ENCODE assay signal across 17 cellular contexts in the genomic region with DNA sequence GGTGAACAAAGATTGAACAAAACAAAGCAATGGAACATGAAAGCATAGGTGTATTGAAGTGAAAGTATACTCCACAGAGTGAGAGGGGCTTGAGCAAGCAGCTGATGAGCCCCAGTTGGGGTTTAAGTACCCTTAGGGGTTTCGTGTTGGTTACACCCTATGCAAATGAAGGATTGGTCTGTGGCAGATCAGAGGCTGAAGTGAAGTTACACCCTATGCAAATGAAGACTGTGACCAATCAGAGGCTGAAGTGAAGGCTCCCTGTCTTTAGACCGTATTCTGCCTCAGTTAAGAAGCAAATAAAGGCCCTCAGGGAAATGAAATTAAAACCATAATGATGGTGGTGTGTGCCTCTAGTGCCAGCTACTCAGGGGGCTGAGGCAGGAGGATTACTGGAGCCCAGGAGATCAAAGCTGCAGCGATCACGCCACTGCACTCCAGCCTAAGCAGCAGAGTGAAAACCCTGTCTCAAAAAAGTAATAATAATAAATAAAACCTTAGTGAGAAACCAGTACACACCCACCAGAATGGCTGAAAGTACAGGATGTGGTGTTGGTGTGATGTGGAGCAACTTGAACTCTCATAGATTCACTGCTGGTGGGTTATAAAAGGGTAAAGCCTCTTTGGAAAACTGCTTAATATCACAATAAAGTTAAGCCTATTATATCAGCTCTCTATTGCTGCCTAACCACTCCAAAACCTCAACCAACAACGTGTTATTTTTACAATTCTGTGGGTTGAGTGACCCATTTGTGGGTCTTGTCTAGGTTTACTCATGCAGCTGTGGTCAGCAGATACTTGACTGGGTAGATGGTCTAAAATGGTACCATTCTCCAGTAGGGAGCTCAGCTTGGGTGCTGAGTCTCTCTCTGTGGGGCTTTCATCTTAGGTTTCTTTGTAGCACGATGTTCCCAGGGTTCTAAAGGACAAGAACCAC. TPM values are rescaled to one million over a fixed set of nuclear protein-coding genes. Genes with fewer than 3 reads are reported as not detected.
DNase-seq lines count a peak whose midpoint lies in the region; ATAC-seq and TF ChIP-seq lines count a peak whose summit lies in the region.
"Had no signal": no experiment of that assay in that cellular context is flagged by ENCODE, and none has a peak within 500 bp of the region (broad histone marks: within the 10 kb centered on the region; RNA-seq: fewer than 3 reads in every experiment).

No MANE protein-coding gene starts in this region.

- H3K36me3 Mint-ChIP-seq in CD4-positive, CD25-positive, alpha-beta regulatory T cell, result peaks cover 61% of the 10 kb centered on the region
- H3K36me3 Mint-ChIP-seq in IgD-negative memory B cell (peaks cover 29% of the 10 kb centered on the region), endothelial cell (ENCODE audit: low read depth, unreplicated experiment) (peaks cover 43% of the 10 kb centered on the region), mesothelial cell of epicardium (peaks cover 63% of the 10 kb centered on the region)
- H3K36me3 Mint-ChIP-seq in activated CD8-positive, alpha-beta T cell treated with anti-CD3 and anti-CD28 coated beads for 36 hours (ENCODE audit: low read depth), result peaks cover 67% of the 10 kb centered on the region

- H3K27ac ChIP-seq in CD4-positive, CD25-positive, alpha-beta regulatory T cell (ENCODE audit: insufficient read depth, low read length, poor library complexity, severe bottlenecking), result peak overlapping the region; percentile 27
- H3K27ac ChIP-seq: epithelial cell of prostate, testis had no signal

- CTCF ChIA-PET in activated CD8-positive, alpha-beta T cell treated with anti-CD3 and anti-CD28 coated beads for 36 hours (lab: Charles Lee), result no interaction called here

- H3K27me3 ChIP-seq in CD4-positive, CD25-positive, alpha-beta regulatory T cell (ENCODE audit: control insufficient read depth, insufficient read depth, low read length), result no peaks in the 10 kb centered on the region
- H3K27me3 ChIP-seq: BE2C, spleen, testis had no signal

- H3K9me3 Mint-ChIP-seq in CD4-positive, CD25-positive, alpha-beta regulatory T cell, result peaks cover 0 to 2% (median 0%) of the 10 kb centered on the region in 7 donors
- H3K9me3 Mint-ChIP-seq in IgD-negative memory B cell, result peaks cover 0 to 3% (median 2%) of the 10 kb centered on the region in 3 donors
- H3K9me3 Mint-ChIP-seq in activated CD8-positive, alpha-beta T cell treated with anti-CD3 and anti-CD28 coated beads for 36 hours, result no peaks in the 10 kb centered on the region
- H3K9me3 Mint-ChIP-seq in endothelial cell (ENCODE audit: unreplicated experiment), result no peaks in the 10 kb centered on the region
- peaks cover 9% of the 10 kb centered on the region for H3K9me3 Mint-ChIP-seq in mesothelial cell of epicardium

- POLR2A ChIA-PET in activated CD8-positive, alpha-beta T cell treated with anti-CD3 and anti-CD28 coated beads for 36 hours (lab: Charles Lee), result interaction anchor here (0.8 to 3.9 kb wide), 4 partner anchors 8 to 25 kb away, joined by 3 to 19 read pairs (median 4); a partner anchor contains a TSS

- H3K27me3 Mint-ChIP-seq in CD4-positive, CD25-positive, alpha-beta regulatory T cell, result no peaks in the 10 kb centered on the region
- H3K27me3 Mint-ChIP-seq in IgD-negative memory B cell, result no peaks in the 10 kb centered on the region
- no peaks in the 10 kb centered on the region for H3K27me3 Mint-ChIP-seq in activated CD8-positive, alpha-beta T cell treated with anti-CD3 and anti-CD28 coated beads for 36 hours
- H3K27me3 Mint-ChIP-seq in endothelial cell (ENCODE audit: unreplicated experiment), result no peaks in the 10 kb centered on the region
- no peaks in the 10 kb centered on the region for H3K27me3 Mint-ChIP-seq in mesothelial cell of epicardium (ENCODE audit: low read depth)

- peak overlapping the region; percentile 73 to 80 (median 78) for H3K4me3 Mint-ChIP-seq in CD4-positive, CD25-positive, alpha-beta regulatory T cell
- H3K4me3 Mint-ChIP-seq in IgD-negative memory B cell, result peak overlapping the region in 2 of 4 donors; percentile 52 to 83
- no peak overlapping the region for H3K4me3 Mint-ChIP-seq in activated CD8-positive, alpha-beta T cell treated with anti-CD3 and anti-CD28 coated beads for 36 hours
- H3K4me3 Mint-ChIP-seq in endothelial cell (ENCODE audit: unreplicated experiment), result no peak overlapping the region
- no peak overlapping the region for H3K4me3 Mint-ChIP-seq in mesothelial cell of epicardium

- H3K4me1 ChIP-seq in CD4-positive, CD25-positive, alpha-beta regulatory T cell (ENCODE audit: control insufficient read depth, insufficient read depth, low read length, poor library complexity, severe bottlenecking), result peaks cover 16% of the 10 kb centered on the region
- H3K4me1 ChIP-seq in mucosa of descending colon (ENCODE audit: low read depth), result no peaks in the 10 kb centered on the region
- H3K4me1 ChIP-seq: BE2C, testis had no signal

- ATAC-seq in CD4-positive, CD25-positive, alpha-beta regulatory T cell (ENCODE audit: low read depth in 2 of 2), result peak; percentile 22 to 63
- ATAC-seq in activated CD8-positive, alpha-beta T cell treated with anti-CD3 and anti-CD28 coated beads for 36 hours, result peak; percentile 72
- ATAC-seq in mucosa of descending colon (peak; percentile 25), GM19035 (IDR thresholded peaks at IDR 0.05; ENCODE audit: unreplicated experiment) (no peak)

- H3K9me3 ChIP-seq in CD4-positive, CD25-positive, alpha-beta regulatory T cell (ENCODE audit: control insufficient read depth in 2 of 2, low read length in 2 of 2), result no peaks in the 10 kb centered on the region
- H3K9me3 ChIP-seq in mucosa of descending colon, result no peaks in the 10 kb centered on the region
- H3K9me3 ChIP-seq: BE2C, spleen, testis had no signal

- no peak for TF ChIP-seq CTCF in activated CD8-positive, alpha-beta T cell treated with anti-CD3 and anti-CD28 coated beads for 36 hours (IDR thresholded peaks at IDR 0.05)
- no peak for TF ChIP-seq CTCF in mucosa of descending colon (IDR thresholded peaks at IDR 0.05)
- no peak for TF ChIP-seq CTCF in endothelial cell (IDR thresholded peaks at IDR 0.05; ENCODE audit: unreplicated experiment)
- no peak for TF ChIP-seq CTCF in mesothelial cell of epicardium (IDR thresholded peaks at IDR 0.05; ENCODE audit: unreplicated experiment)

- H3K27ac Mint-ChIP-seq in CD4-positive, CD25-positive, alpha-beta regulatory T cell, result peak overlapping the region; percentile 62 to 82 (median 73)
- peak overlapping the region in 2 of 3 donors; percentile 8 to 32 for H3K27ac Mint-ChIP-seq in IgD-negative memory B cell
- peak overlapping the region; percentile 83 for H3K27ac Mint-ChIP-seq in activated CD8-positive, alpha-beta T cell treated with anti-CD3 and anti-CD28 coated beads for 36 hours
- H3K27ac Mint-ChIP-seq in endothelial cell (ENCODE audit: unreplicated experiment), result no peak overlapping the region
- no peak overlapping the region for H3K27ac Mint-ChIP-seq in mesothelial cell of epicardium

- peak overlapping the region; percentile 81 for H3K4me3 ChIP-seq in CD4-positive, CD25-positive, alpha-beta regulatory T cell (ENCODE audit: low read depth, low read length)
- H3K4me3 ChIP-seq in mucosa of descending colon, result no peak overlapping the region
- H3K4me3 ChIP-seq: testis had no signal

- peak in 2 of 3 donors; percentile 33 to 52 for DNase-seq in CD4-positive, CD25-positive, alpha-beta regulatory T cell
- peak; percentile 53 for DNase-seq in activated CD8-positive, alpha-beta T cell treated with anti-CD3 and anti-CD28 coated beads for 36 hours
- no peak for DNase-seq in mucosa of descending colon
- no peak for DNase-seq in endothelial cell (ENCODE audit: low spot score)
- DNase-seq in mesothelial cell of epicardium (ENCODE audit: low spot score in 2 of 2, unreplicated experiment in 2 of 2), result no peak
- no peak for DNase-seq in NCI-H345 (lab: John Stamatoyannopoulos, UW)
- DNase-seq: BE2C, DMS79 treated with DMSO at 0.1 percent for 48 hours, glutamatergic neuron, NCI-H2029, NCI-H748 treated with DMSO at 0.1 percent for 48 hours, spleen, T-helper 9 cell, testis had no signal

- intact Hi-C loops in activated CD8-positive, alpha-beta T cell treated with anti-CD3 and anti-CD28 coated beads for 36 hours (cut with micrococcal nuclease), result no loop called here
- intact Hi-C loops in mucosa of descending colon (cut with DNase I, micrococcal nuclease), result no loop called here

- H3K36me3 ChIP-seq in CD4-positive, CD25-positive, alpha-beta regulatory T cell (ENCODE audit: control insufficient read depth, insufficient read depth, low read length), result peaks cover 56% of the 10 kb centered on the region
- peaks cover 5% of the 10 kb centered on the region for H3K36me3 ChIP-seq in mucosa of descending colon (ENCODE audit: low read depth)

- H3K4me1 Mint-ChIP-seq in CD4-positive, CD25-positive, alpha-beta regulatory T cell, result peaks cover 3 to 27% (median 17%) of the 10 kb centered on the region in 4 donors
- H3K4me1 Mint-ChIP-seq in IgD-negative memory B cell (peaks cover 9 to 19% (median 10%) of the 10 kb centered on the region in 3 donors), endothelial cell (ENCODE audit: unreplicated experiment) (no peaks in the 10 kb centered on the region), mesothelial cell of epicardium (no peaks in the 10 kb centered on the region)
- H3K4me1 Mint-ChIP-seq in activated CD8-positive, alpha-beta T cell treated with anti-CD3 and anti-CD28 coated beads for 36 hours (ENCODE audit: low read depth), result peaks cover 21% of the 10 kb centered on the region

RNA-seq across cellular contexts. Expression of a gene that starts 12.8 kb away (rescaled TPM):
- total RNA-seq in CD4-positive, CD25-positive, alpha-beta regulatory T cell, result 50.0 TPM
- 10 to 100 TPM; 14.5 to 30.7 (median 16.4) TPM for polyA plus RNA-seq in CD4-positive, CD25-positive, alpha-beta regulatory T cell
- 35.5 TPM for polyA plus RNA-seq in IgD-negative memory B cell
- 10 to 100 TPM; 36.7 TPM for total RNA-seq in activated CD8-positive, alpha-beta T cell treated with anti-CD3 and anti-CD28 coated beads for 36 hours
- 10 to 100 TPM; 35.6 to 41.6 (median 41.0) TPM for total RNA-seq in mucosa of descending colon
- total RNA-seq in endothelial cell (ENCODE audit: unreplicated experiment), result 61.6 TPM
- total RNA-seq in mesothelial cell of epicardium, result 112 to 123 TPM (median 117 TPM) in 3 replicates

RNA-seq across cellular contexts. Expression of a gene that starts 33.9 kb away (rescaled TPM):
- total RNA-seq in CD4-positive, CD25-positive, alpha-beta regulatory T cell, result 56.8 TPM
- polyA plus RNA-seq in CD4-positive, CD25-positive, alpha-beta regulatory T cell, result 10 to 100 TPM; 16.1 to 27.8 (median 20.6) TPM
- 22.6 TPM for polyA plus RNA-seq in IgD-negative memory B cell
- total RNA-seq in activated CD8-positive, alpha-beta T cell treated with anti-CD3 and anti-CD28 coated beads for 36 hours, result 10 to 100 TPM; 72.5 to 76.0 TPM
- total RNA-seq in mucosa of descending colon, result 10 to 100 TPM; 43.8 to 53.3 (median 50.3) TPM
- 65.4 TPM for total RNA-seq in endothelial cell (ENCODE audit: unreplicated experiment)
- 102 to 109 TPM (median 102 TPM) in 3 replicates for total RNA-seq in mesothelial cell of epicardium

RNA-seq across cellular contexts. Expression of a gene that starts 45.7 kb away (rescaled TPM):
- 12.9 TPM for total RNA-seq in CD4-positive, CD25-positive, alpha-beta regulatory T cell
- 1 to 10 TPM; 7.8 to 9.6 (median 8.6) TPM for polyA plus RNA-seq in CD4-positive, CD25-positive, alpha-beta regulatory T cell
- polyA plus RNA-seq in IgD-negative memory B cell, result 14.6 TPM
- total RNA-seq in activated CD8-positive, alpha-beta T cell treated with anti-CD3 and anti-CD28 coated beads for 36 hours, result 10 to 100 TPM; 33.9 to 34.7 TPM
- total RNA-seq in mucosa of descending colon (10 to 100 TPM; 16.1 to 17.8 (median 16.7) TPM), endothelial cell (ENCODE audit: unreplicated experiment) (21.6 TPM), mesothelial cell of epicardium (27.9 to 29.3 TPM (median 28.3 TPM) in 3 replicates)

Comparison
In these comparisons a context has a peak if more than half of its experiments do, and no peak if none do; other contexts are left out.
1. DNase-seq: peak in CD4-positive, CD25-positive, alpha-beta regulatory T cell (2 of 3) and activated CD8-positive, alpha-beta T cell treated with anti-CD3 and anti-CD28 coated beads for 36 hours (single experiment); none in mucosa of descending colon (0 of 3), endothelial cell (single experiment), mesothelial cell of epicardium (0 of 2) and NCI-H345 (single experiment).
2. H3K27ac Mint-ChIP-seq: peak in CD4-positive, CD25-positive, alpha-beta regulatory T cell (3 of 3), IgD-negative memory B cell (2 of 3) and activated CD8-positive, alpha-beta T cell treated with anti-CD3 and anti-CD28 coated beads for 36 hours (single experiment); none in endothelial cell (single experiment) and mesothelial cell of epicardium (single experiment).
3. H3K4me3 Mint-ChIP-seq: peak in CD4-positive, CD25-positive, alpha-beta regulatory T cell (4 of 4); none in activated CD8-positive, alpha-beta T cell treated with anti-CD3 and anti-CD28 coated beads for 36 hours (single experiment), endothelial cell (single experiment) and mesothelial cell of epicardium (single experiment).